ENCODE assay signal across 19 cellular contexts in the genomic region with DNA sequence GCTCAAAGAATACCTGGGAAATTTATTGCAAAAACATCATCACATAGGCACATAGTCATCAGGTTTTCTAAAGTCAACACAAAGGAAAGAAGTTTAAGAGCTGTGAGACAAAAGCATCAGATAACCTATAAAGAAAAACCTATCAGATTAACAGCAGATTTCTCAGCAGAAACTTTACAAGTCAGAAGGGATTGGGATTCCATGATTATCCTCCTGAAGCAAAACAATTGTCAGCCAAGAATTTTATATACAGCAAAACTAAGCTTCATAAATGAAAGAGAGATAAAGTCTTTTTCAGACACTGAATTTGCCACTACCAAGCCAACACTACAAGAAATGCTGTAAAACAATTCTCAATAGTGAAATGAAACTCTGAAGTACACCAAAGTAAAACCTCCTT. TPM values are rescaled to one million over a fixed set of nuclear protein-coding genes. Genes with fewer than 3 reads are reported as not detected.
A peak's percentile ranks its signal among the peaks of the same experiment; 100 is the strongest.
DNase-seq lines count a peak whose midpoint lies in the region; TF ChIP-seq lines count a peak whose summit lies in the region.
"Had no signal": no experiment of that assay in that cellular context is flagged by ENCODE, and none has a peak within 500 bp of the region (broad histone marks: within the 10 kb centered on the region; RNA-seq: fewer than 3 reads in every experiment).

No MANE protein-coding gene starts in this region.

- CTCF ChIA-PET in HEK293 (lab: Yijun Ruan, JAX): interaction anchor here (0.6 to 2.1 kb wide), 5 partner anchors 18 to 209 kb away, joined by 3 to 7 read pairs (median 3); no protein-coding TSS in a partner anchor

- H3K9me3 ChIP-seq in HEK293 (ENCODE audit: control insufficient read depth, insufficient read depth, low read depth, low read length) (no peaks in the 10 kb centered on the region; the same call in 1 of the 2 replicates), endodermal cell (ENCODE audit: control insufficient read depth, low read length) (peaks cover 45% of the 10 kb centered on the region)

- H3K27me3 ChIP-seq in endodermal cell (ENCODE audit: control insufficient read depth, insufficient read depth, low read length, poor library complexity, severe bottlenecking): no peaks in the 10 kb centered on the region
- H3K27me3 ChIP-seq: BLaER1 treated with 17β-estradiol and CSF1 and Interleukin-3, amounts not matched to agents 10 nM and 100 nM had no signal

- no peaks in the 10 kb centered on the region for H3K4me1 ChIP-seq in HEK293 (ENCODE audit: control insufficient read depth, insufficient read depth, low read length)
- no peaks in the 10 kb centered on the region for H3K4me1 ChIP-seq in endodermal cell (ENCODE audit: control insufficient read depth, insufficient read depth, low read length)
- H3K4me1 ChIP-seq: A549; BLaER1 treated with 17β-estradiol and CSF1 and Interleukin-3, amounts not matched to agents 10 nM and 100 nM; Caco-2 had no signal

- POLR2A ChIA-PET in HEK293 (lab: Yijun Ruan, JAX): no interaction called here

- no peaks in the 10 kb centered on the region for H3K4me1 Mint-ChIP-seq in endodermal cell
- H3K4me1 Mint-ChIP-seq: B cell had no signal

- H3K9ac ChIP-seq in endodermal cell (ENCODE audit: extremely low read depth, low read length, poor library complexity, severe bottlenecking): no peak overlapping the region
- H3K9ac ChIP-seq: BLaER1 treated with 17β-estradiol and CSF1 and Interleukin-3, amounts not matched to agents 10 nM and 100 nM had no signal

- DNase-seq in DMS53 (lab: John Stamatoyannopoulos, UW): peak; percentile 12
- no peak for DNase-seq in DMS53 treated with DMSO at 0.1 percent for 48 hours (lab: John Stamatoyannopoulos, UW; ENCODE audit: unreplicated experiment)
- DNase-seq in endodermal cell: no peak
- DNase-seq in EL: no peak
- DNase-seq: AML-193; Caco-2; Calu3; CD4-positive, alpha-beta T cell; CD8-positive, alpha-beta T cell; DMS79 treated with DMSO at 0.1 percent for 48 hours; GDM1 had no signal

- no peak overlapping the region for H3K27ac ChIP-seq in HEK293 (ENCODE audit: extremely low read depth, low read depth, low read length)
- H3K27ac ChIP-seq in endodermal cell (ENCODE audit: low read depth, low read length): no peak overlapping the region
- H3K27ac ChIP-seq: 22Rv1; A549; BLaER1 treated with 17β-estradiol and CSF1 and Interleukin-3, amounts not matched to agents 10 nM and 100 nM; C4-2B had no signal

- H3K27me3 Mint-ChIP-seq in endodermal cell (ENCODE audit: insufficient read depth): peaks cover 2% of the 10 kb centered on the region

- no peak overlapping the region for H3K4me3 ChIP-seq in HEK293 (ENCODE audit: low read depth, low read length)
- peak overlapping the region; percentile 22 for H3K4me3 ChIP-seq in endodermal cell (ENCODE audit: low read length)
- H3K4me3 ChIP-seq: A549; BLaER1 treated with 17β-estradiol and CSF1 and Interleukin-3, amounts not matched to agents 10 nM and 100 nM; GM12878 had no signal

- H3K36me3 ChIP-seq in HEK293 (ENCODE audit: control insufficient read depth in 2 of 2, insufficient read depth in 1 of 2, low read length in 2 of 2) (no peaks in the 10 kb centered on the region), endodermal cell (ENCODE audit: control insufficient read depth, insufficient read depth, low read length) (no peaks in the 10 kb centered on the region)
- H3K36me3 ChIP-seq: BLaER1 treated with 17β-estradiol and CSF1 and Interleukin-3, amounts not matched to agents 10 nM and 100 nM had no signal

- no peak overlapping the region for H3K27ac Mint-ChIP-seq in endodermal cell
- H3K27ac Mint-ChIP-seq: B cell; CD4-positive, alpha-beta T cell; CD8-positive, alpha-beta T cell had no signal

- TF ChIP-seq CTCF in HEK293 (tag by site-specific recombination; IDR thresholded peaks at IDR 0.05) (no peak), endodermal cell (conservative IDR thresholded peaks at IDR 0.05) (no peak)

- H3K4me3 Mint-ChIP-seq in endodermal cell: no peak overlapping the region
- H3K4me3 Mint-ChIP-seq: B cell; CD4-positive, alpha-beta T cell; CD8-positive, alpha-beta T cell had no signal

- peaks cover 8% of the 10 kb centered on the region for H3K36me3 Mint-ChIP-seq in endodermal cell (ENCODE audit: low read depth)

- H3K9me3 Mint-ChIP-seq in endodermal cell: peaks cover 44% of the 10 kb centered on the region

TF ChIP-seq in HEK293, 187 proteins besides CTCF, POLR2A, EP300 and RAD21:
- TF ChIP-seq ZNF549 (tag by site-specific recombination; IDR thresholded peaks at IDR 0.05) (peak; percentile 3; the same call in 1 of the 2 replicates), KLF8 (tag by site-specific recombination; IDR thresholded peaks at IDR 0.05) (no peak), ZNF221 (tag by site-specific recombination; IDR thresholded peaks at IDR 0.05; ENCODE audit: borderline replicate concordance) (no peak), HOXA7 (CRISPR knock-in tag; IDR thresholded peaks at IDR 0.05; ENCODE audit: borderline replicate concordance) (no peak), TRIM28 (IDR thresholded peaks at IDR 0.05; ENCODE audit: borderline replicate concordance, low read length) (peak; percentile 54; the same call in 1 of the 2 replicates), BCL11A (tag by site-specific recombination; IDR thresholded peaks at IDR 0.05; ENCODE audit: low read depth) (no peak), SETDB1 (IDR thresholded peaks at IDR 0.05; ENCODE audit: insufficient read length, low read length) (peak; percentile 88)

RNA-seq across cellular contexts. Expression of gene LGR5, which starts 28.8 kb away (rescaled TPM):
- 10 to 100 TPM; 27.2 to 49.9 TPM for total RNA-seq in endodermal cell
- polyA plus RNA-seq in endodermal cell (2013, experiment 1 of 2): 18.7 TPM
- 18.5 TPM for polyA plus RNA-seq in endodermal cell (2013, experiment 2 of 2)
- total RNA-seq: B cell; CD4-positive, alpha-beta T cell; CD8-positive, alpha-beta T cell; G401; GM12878 had no signal
- polyA plus RNA-seq: A549 had no signal
